2 cellular contexts compared by ENCODE assay signal in the genomic region with DNA sequence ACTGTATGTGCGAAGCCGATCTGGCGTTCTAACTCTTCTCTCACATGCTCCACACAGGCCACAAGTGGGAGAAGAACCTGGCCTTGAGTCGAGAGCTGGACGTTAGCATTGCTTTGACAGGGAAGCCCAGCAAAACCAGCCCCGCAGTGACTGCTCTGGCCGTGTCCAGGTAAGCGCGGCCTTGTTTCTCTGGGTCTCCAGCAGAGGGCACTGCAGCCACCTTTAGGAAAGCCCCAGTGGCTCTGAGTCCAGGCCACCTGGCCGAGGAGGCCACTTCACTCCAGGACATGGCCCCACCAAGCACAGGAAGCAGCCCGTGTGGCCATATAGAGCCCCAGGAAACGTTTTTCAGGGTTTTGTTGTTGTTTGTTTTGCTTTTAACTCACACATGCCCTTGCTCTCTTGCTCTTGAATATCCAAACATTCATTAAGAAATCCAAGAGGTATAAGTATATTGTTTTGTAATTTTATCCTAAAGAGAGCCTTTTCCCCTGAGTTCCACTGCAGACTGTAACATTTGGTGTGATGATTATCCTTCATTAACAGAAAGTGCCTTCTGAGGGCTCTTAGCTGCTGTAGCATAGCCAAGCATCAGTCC.
TF ChIP-seq lines count a peak whose summit lies in the region.

No MANE protein-coding gene starts in this region.

TF ChIP-seq in HCT116, 20 proteins besides CTCF, POLR2A, EP300 and RAD21:
- TF ChIP-seq TCF7L2 (IDR thresholded peaks at IDR 0.05; ENCODE audit: borderline replicate concordance, extremely low read depth, insufficient read depth, insufficient read length) (no peak), MAX (IDR thresholded peaks at IDR 0.05) (no peak), EGR1 (IDR thresholded peaks at IDR 0.05; ENCODE audit: low read depth) (no peak), CEBPB (IDR thresholded peaks at IDR 0.05; ENCODE audit: low read depth) (no peak), EZH2 (IDR thresholded peaks at IDR 0.05) (no peak), YY1 (IDR thresholded peaks at IDR 0.05; ENCODE audit: extremely low read depth, insufficient replicate concordance, low read depth, low read length) (no peak), SP1 (IDR thresholded peaks at IDR 0.05; ENCODE audit: low read depth) (no peak), JUND (IDR thresholded peaks at IDR 0.05) (no peak), ZBTB33 (IDR thresholded peaks at IDR 0.05; ENCODE audit: extremely low read depth, insufficient replicate concordance, low read length) (no peak), FOSL1 (IDR thresholded peaks at IDR 0.05; ENCODE audit: low read depth) (no peak), ZNF274 (IDR thresholded peaks at IDR 0.05; ENCODE audit: low read depth, low read length) (no peak), ZFX (IDR thresholded peaks at IDR 0.05) (no peak), EZH2phosphoT487 (IDR thresholded peaks at IDR 0.05; ENCODE audit: borderline replicate concordance) (no peak), SRF (IDR thresholded peaks at IDR 0.05; ENCODE audit: low read depth) (no peak), ELF1 (IDR thresholded peaks at IDR 0.05; ENCODE audit: borderline replicate concordance, low read depth) (no peak), ATF3 (IDR thresholded peaks at IDR 0.05) (no peak), SIN3A (IDR thresholded peaks at IDR 0.05; ENCODE audit: low read depth) (no peak), POLR2AphosphoS5 (IDR thresholded peaks at IDR 0.05; ENCODE audit: low read depth, low read length) (no peak)
- TF ChIP-seq, protein P1, sequence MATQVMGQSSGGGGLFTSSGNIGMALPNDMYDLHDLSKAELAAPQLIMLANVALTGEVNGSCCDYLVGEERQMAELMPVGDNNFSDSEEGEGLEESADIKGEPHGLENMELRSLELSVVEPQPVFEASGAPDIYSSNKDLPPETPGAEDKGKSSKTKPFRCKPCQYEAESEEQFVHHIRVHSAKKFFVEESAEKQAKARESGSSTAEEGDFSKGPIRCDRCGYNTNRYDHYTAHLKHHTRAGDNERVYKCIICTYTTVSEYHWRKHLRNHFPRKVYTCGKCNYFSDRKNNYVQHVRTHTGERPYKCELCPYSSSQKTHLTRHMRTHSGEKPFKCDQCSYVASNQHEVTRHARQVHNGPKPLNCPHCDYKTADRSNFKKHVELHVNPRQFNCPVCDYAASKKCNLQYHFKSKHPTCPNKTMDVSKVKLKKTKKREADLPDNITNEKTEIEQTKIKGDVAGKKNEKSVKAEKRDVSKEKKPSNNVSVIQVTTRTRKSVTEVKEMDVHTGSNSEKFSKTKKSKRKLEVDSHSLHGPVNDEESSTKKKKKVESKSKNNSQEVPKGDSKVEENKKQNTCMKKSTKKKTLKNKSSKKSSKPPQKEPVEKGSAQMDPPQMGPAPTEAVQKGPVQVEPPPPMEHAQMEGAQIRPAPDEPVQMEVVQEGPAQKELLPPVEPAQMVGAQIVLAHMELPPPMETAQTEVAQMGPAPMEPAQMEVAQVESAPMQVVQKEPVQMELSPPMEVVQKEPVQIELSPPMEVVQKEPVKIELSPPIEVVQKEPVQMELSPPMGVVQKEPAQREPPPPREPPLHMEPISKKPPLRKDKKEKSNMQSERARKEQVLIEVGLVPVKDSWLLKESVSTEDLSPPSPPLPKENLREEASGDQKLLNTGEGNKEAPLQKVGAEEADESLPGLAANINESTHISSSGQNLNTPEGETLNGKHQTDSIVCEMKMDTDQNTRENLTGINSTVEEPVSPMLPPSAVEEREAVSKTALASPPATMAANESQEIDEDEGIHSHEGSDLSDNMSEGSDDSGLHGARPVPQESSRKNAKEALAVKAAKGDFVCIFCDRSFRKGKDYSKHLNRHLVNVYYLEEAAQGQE (IDR thresholded peaks at IDR 0.05; ENCODE audit: low read depth), result no peak

TF ChIP-seq in GM12878, 131 proteins besides CTCF, POLR2A, EP300 and RAD21:
- 0 out of 2 replicates have a peak, but pooled peaks have one; percentile 30 for TF ChIP-seq TCF12 (IDR thresholded peaks at IDR 0.05; ENCODE audit: low read depth, low read length)
- TF ChIP-seq PAX5 (IDR thresholded peaks at IDR 0.05; ENCODE audit: borderline replicate concordance, low read depth, low read length), result peak; percentile 69; the same call in 1 of the 2 replicates
- TF ChIP-seq, protein P2, sequence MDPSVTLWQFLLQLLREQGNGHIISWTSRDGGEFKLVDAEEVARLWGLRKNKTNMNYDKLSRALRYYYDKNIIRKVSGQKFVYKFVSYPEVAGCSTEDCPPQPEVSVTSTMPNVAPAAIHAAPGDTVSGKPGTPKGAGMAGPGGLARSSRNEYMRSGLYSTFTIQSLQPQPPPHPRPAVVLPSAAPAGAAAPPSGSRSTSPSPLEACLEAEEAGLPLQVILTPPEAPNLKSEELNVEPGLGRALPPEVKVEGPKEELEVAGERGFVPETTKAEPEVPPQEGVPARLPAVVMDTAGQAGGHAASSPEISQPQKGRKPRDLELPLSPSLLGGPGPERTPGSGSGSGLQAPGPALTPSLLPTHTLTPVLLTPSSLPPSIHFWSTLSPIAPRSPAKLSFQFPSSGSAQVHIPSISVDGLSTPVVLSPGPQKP (IDR thresholded peaks at IDR 0.05; ENCODE audit: low read depth, low read length), result no peak
- TF ChIP-seq NR2F1 (conservative IDR thresholded peaks at IDR 0.05), result 0 out of 2 replicates have a peak, but pooled peaks have one; percentile 30
- peak; percentile 72 for TF ChIP-seq SMC3 (IDR thresholded peaks at IDR 0.05; ENCODE audit: borderline replicate concordance, low read length)
- TF ChIP-seq YBX1 (IDR thresholded peaks at IDR 0.05), result no peak
- TF ChIP-seq ZBTB33 (IDR thresholded peaks at IDR 0.05), result peak; percentile 97
